ENCODE assay signal across 13 cellular contexts in the genomic region with DNA sequence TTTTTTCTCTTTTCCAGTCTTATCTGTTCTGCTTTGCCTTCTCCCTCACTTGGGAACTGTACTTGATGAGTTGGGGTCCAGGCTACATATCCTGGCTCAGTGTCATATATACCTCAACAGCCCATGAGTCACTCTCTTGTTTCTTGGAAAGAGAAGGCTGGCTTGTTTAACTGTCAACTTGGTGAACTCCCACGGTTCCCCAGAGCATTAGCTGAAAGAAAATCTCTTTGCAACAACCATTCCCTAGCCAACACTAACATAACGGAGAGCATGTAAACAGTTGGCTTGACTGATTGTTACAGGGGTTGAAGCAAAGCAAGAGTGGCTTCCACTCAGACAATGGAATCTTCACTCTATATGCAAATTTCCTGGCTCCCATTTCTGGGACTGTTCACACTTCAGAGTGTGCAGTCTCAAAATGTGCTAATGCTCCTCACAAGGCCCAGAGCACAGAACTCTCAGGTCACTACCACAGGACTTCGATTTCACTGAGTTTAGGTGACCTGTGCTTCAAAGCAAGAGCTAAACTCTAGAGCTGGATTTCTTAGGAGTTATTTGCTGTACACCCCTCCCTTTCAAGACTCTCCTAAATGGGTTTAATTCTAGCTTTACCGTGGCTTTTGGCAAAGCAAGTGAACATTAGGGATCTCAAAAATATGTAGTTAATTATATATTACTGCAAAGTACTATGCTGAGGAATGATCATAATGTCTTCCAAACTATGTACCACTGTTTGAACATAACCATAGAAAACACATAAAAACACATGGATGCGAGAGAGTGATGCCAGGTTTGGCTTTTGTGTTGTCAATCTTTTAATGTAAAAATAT.
DNase-seq lines count a peak whose midpoint lies in the region; TF ChIP-seq lines count a peak whose summit lies in the region.
"Had no signal": no experiment of that assay in that cellular context is flagged by ENCODE, and none has a peak within 500 bp of the region (broad histone marks: within the 10 kb centered on the region; RNA-seq: fewer than 3 reads in every experiment).

No MANE protein-coding gene starts in this region.

- peak overlapping the region; percentile 6; the same call in 1 of the 2 replicates for H3K27ac ChIP-seq in GM23248
- H3K27ac ChIP-seq in SK-N-SH (ENCODE audit: low read depth in 2 of 2, low read length in 1 of 2), result peak overlapping the region; percentile 78 to 92
- H3K27ac ChIP-seq in parathyroid adenoma, result no peak overlapping the region
- H3K27ac ChIP-seq in esophagus muscularis mucosa (replicated peaks in 1 of 4), result no peak overlapping the region
- H3K27ac ChIP-seq: upper lobe of right lung had no signal

- H3K36me3 Mint-ChIP-seq in activated naive CD4-positive, alpha-beta T cell treated with anti-CD3 and anti-CD28 coated beads, Interleukin-2, amount 10 ng/mL, durations not matched to agents 7 days and 5 days, result no peaks in the 10 kb centered on the region

- H3K9ac ChIP-seq in GM23248 (no peak overlapping the region), SK-N-SH (peak overlapping the region; percentile 33; the same call in 1 of the 2 replicates), parathyroid adenoma (no peak overlapping the region)

- H3F3A ChIP-seq in GM23248 (ENCODE audit: insufficient read depth) (peaks cover 16% of the 10 kb centered on the region; the same call in 1 of the 2 replicates), SK-N-SH (replicated peaks; ENCODE audit: insufficient read depth) (peaks cover 20% of the 10 kb centered on the region)

- peak; percentile 68 to 95 for TF ChIP-seq EP300 in SK-N-SH (IDR thresholded peaks at IDR 0.05; ENCODE audit: borderline replicate concordance in 1 of 2, low read depth in 1 of 2, low read length in 1 of 2)
- no peak for TF ChIP-seq EP300 in esophagus muscularis mucosa (IDR thresholded peaks at IDR 0.05)

- H3K9me2 ChIP-seq in GM23248 (ENCODE audit: insufficient read depth) (no peaks in the 10 kb centered on the region), SK-N-SH (no peaks in the 10 kb centered on the region)

- H3K36me3 ChIP-seq in GM23248 (ENCODE audit: low read depth) (no peaks in the 10 kb centered on the region), SK-N-SH (replicated peaks in 1 of 2; ENCODE audit: control insufficient read depth in 1 of 2, insufficient read depth in 2 of 2, low read length in 1 of 2) (no peaks in the 10 kb centered on the region), parathyroid adenoma (ENCODE audit: control insufficient read depth, insufficient read depth, low read length) (no peaks in the 10 kb centered on the region), esophagus muscularis mucosa (no peaks in the 10 kb centered on the region)
- H3K36me3 ChIP-seq: upper lobe of right lung had no signal

- H3K27ac Mint-ChIP-seq in activated naive CD4-positive, alpha-beta T cell treated with anti-CD3 and anti-CD28 coated beads, Interleukin-2, amount 10 ng/mL, durations not matched to agents 7 days and 5 days, result no peak overlapping the region

- H3K4me2 ChIP-seq in GM23248 (ENCODE audit: unreplicated experiment) (peak overlapping the region; percentile 5), SK-N-SH (peak overlapping the region; percentile 50; the same call in 1 of the 2 replicates), parathyroid adenoma (ENCODE audit: low read length) (no peak overlapping the region)

- H2AFZ ChIP-seq in GM23248 (no peak overlapping the region), SK-N-SH (ENCODE audit: low read depth) (no peak overlapping the region), parathyroid adenoma (peak overlapping the region; percentile 6)

- H3K4me3 Mint-ChIP-seq in activated naive CD4-positive, alpha-beta T cell treated with anti-CD3 and anti-CD28 coated beads, Interleukin-2, amount 10 ng/mL, durations not matched to agents 7 days and 5 days, result no peak overlapping the region

- intact Hi-C loops in esophagus muscularis mucosa (cut with DNase I), result no loop called here

- WGBS in GM23248 (ENCODE audit: low coverage in 1 of 2, low lambda C conversion rate in 2 of 2, missing lambda C conversion rate in 2 of 2), 2 experiments, result 27 to 31% methylated on average over 5 of the region's 5 CpGs
- WGBS in SK-N-SH (ENCODE audit: low lambda C conversion rate), result 28% methylated on average over 5 of the region's 5 CpGs
- 28% methylated on average over 5 of the region's 5 CpGs for WGBS in esophagus muscularis mucosa

- no peaks in the 10 kb centered on the region for H3K79me2 ChIP-seq in GM23248 (ENCODE audit: insufficient read depth)
- H3K79me2 ChIP-seq in SK-N-SH (ENCODE audit: insufficient read depth), result no peaks in the 10 kb centered on the region
- H3K79me2 ChIP-seq in parathyroid adenoma, result no peaks in the 10 kb centered on the region

- TF ChIP-seq POLR2A in esophagus muscularis mucosa (IDR thresholded peaks at IDR 0.05; ENCODE audit: low read depth), result no peak

- peaks cover 3% of the 10 kb centered on the region for H3K9me3 Mint-ChIP-seq in activated naive CD4-positive, alpha-beta T cell treated with anti-CD3 and anti-CD28 coated beads, Interleukin-2, amount 10 ng/mL, durations not matched to agents 7 days and 5 days

- DNase-seq in GM23248 (peak; percentile 79), SK-N-SH (peak; percentile 3), fibroblast of the conjunctiva (ENCODE audit: low read depth) (peak; percentile 79), NCI-H2029 treated with DMSO at 0.1 percent for 48 hours (lab: John Stamatoyannopoulos, UW) (no peak), esophagus muscularis mucosa (ENCODE audit: extremely low spot score) (no peak)
- no peak for DNase-seq in activated T-cell treated with anti-CD3 and anti-CD28 coated beads, Interleukin-2, amount 50 U/mL, for 48 hours
- no peak for DNase-seq in activated naive CD4-positive, alpha-beta T cell treated with anti-CD3 and anti-CD28 coated beads, Interleukin-2, amount 10 ng/mL, durations not matched to agents 7 days and 5 days
- DNase-seq: DMS53; mesendoderm; MM.1S; stimulated activated CD4-positive, alpha-beta T cell treated with anti-CD3 and anti-CD28 coated beads, Interleukin-2, amount 100 ng/mL, for 48 hours; upper lobe of right lung had no signal

- no peaks in the 10 kb centered on the region for H4K20me1 ChIP-seq in GM23248 (ENCODE audit: insufficient read depth)
- H4K20me1 ChIP-seq in SK-N-SH (ENCODE audit: insufficient read depth), result no peaks in the 10 kb centered on the region

- H3K27me3 ChIP-seq in GM23248 (replicated peaks; ENCODE audit: insufficient read depth) (no peaks in the 10 kb centered on the region), SK-N-SH (ENCODE audit: insufficient read depth) (no peaks in the 10 kb centered on the region), parathyroid adenoma (ENCODE audit: control insufficient read depth, insufficient read depth, low read length) (no peaks in the 10 kb centered on the region), esophagus muscularis mucosa (no peaks in the 10 kb centered on the region)
- H3K27me3 ChIP-seq: upper lobe of right lung had no signal

- CTCF ChIA-PET in SK-N-SH (lab: Yijun Ruan, JAX), result no interaction called here
- CTCF ChIA-PET in activated naive CD4-positive, alpha-beta T cell treated with anti-CD3 and anti-CD28 coated beads, Interleukin-2, amount 10 ng/mL, durations not matched to agents 7 days and 5 days (lab: Charles Lee), result no interaction called here

- no peak for TF ChIP-seq CTCF in SK-N-SH (IDR thresholded peaks at IDR 0.05)
- no peak for TF ChIP-seq CTCF in parathyroid adenoma (IDR thresholded peaks at IDR 0.05)
- TF ChIP-seq CTCF in esophagus muscularis mucosa (IDR thresholded peaks at IDR 0.05), result no peak

- POLR2A ChIA-PET in SK-N-SH (lab: Yijun Ruan, JAX), result no interaction called here

- H3K4me1 Mint-ChIP-seq in activated naive CD4-positive, alpha-beta T cell treated with anti-CD3 and anti-CD28 coated beads, Interleukin-2, amount 10 ng/mL, durations not matched to agents 7 days and 5 days, result no peaks in the 10 kb centered on the region

- TF ChIP-seq RAD21 in SK-N-SH (IDR thresholded peaks at IDR 0.05; ENCODE audit: low read length), result no peak

- in situ Hi-C loops in GM23248 (cut with MboI), result no loop called here

- H3K4me1 ChIP-seq in GM23248 (ENCODE audit: insufficient read depth) (peaks cover 19% of the 10 kb centered on the region), SK-N-SH (ENCODE audit: control insufficient read depth in 1 of 2, insufficient read depth in 2 of 2, low read depth in 1 of 2, low read length in 1 of 2) (peaks cover 0 to 8% of the 10 kb centered on the region in 2 experiments; a peak in 2 of 4 replicates), parathyroid adenoma (no peaks in the 10 kb centered on the region), esophagus muscularis mucosa (peaks cover 9 to 14% (median 13%) of the 10 kb centered on the region in 4 donors)
- H3K4me1 ChIP-seq: upper lobe of right lung had no signal

- no peaks in the 10 kb centered on the region for H3K9me3 ChIP-seq in GM23248 (ENCODE audit: low read depth)
- H3K9me3 ChIP-seq in SK-N-SH, result no peaks in the 10 kb centered on the region
- H3K9me3 ChIP-seq in parathyroid adenoma (ENCODE audit: control insufficient read depth, low read length), result no peaks in the 10 kb centered on the region
- H3K9me3 ChIP-seq in esophagus muscularis mucosa, result no peaks in the 10 kb centered on the region
- H3K9me3 ChIP-seq: upper lobe of right lung had no signal

- H3K4me3 ChIP-seq in GM23248 (no peak overlapping the region), SK-N-SH (ENCODE audit: low read depth in 2 of 2, low read length in 1 of 2) (no peak overlapping the region), parathyroid adenoma (ENCODE audit: low read depth, low read length) (no peak overlapping the region), esophagus muscularis mucosa (no peak overlapping the region)
- H3K4me3 ChIP-seq: upper lobe of right lung had no signal

- no peaks in the 10 kb centered on the region for H3K27me3 Mint-ChIP-seq in activated naive CD4-positive, alpha-beta T cell treated with anti-CD3 and anti-CD28 coated beads, Interleukin-2, amount 10 ng/mL, durations not matched to agents 7 days and 5 days

TF ChIP-seq in SK-N-SH, 30 proteins besides CTCF, POLR2A, EP300 and RAD21 (continues in another document):
- TF ChIP-seq NFIC (IDR thresholded peaks at IDR 0.05; ENCODE audit: borderline replicate concordance) (peak; percentile 95), CHD2 (IDR thresholded peaks at IDR 0.05; ENCODE audit: low read length, partially characterized antibody) (no peak), FOXJ3 (CRISPR knock-in tag; IDR thresholded peaks at IDR 0.05) (no peak), RXRA (IDR thresholded peaks at IDR 0.05; ENCODE audit: borderline replicate concordance, low read depth) (peak; percentile 89), MXI1 (IDR thresholded peaks at IDR 0.05; ENCODE audit: low read depth, low read length) (no peak), FOXM1 (IDR thresholded peaks at IDR 0.05; ENCODE audit: low read depth) (peak; percentile 78; the same call in 1 of the 2 replicates)

Comparison
In these comparisons a context has a peak if more than half of its experiments do, and no peak if none do; other contexts are left out.
1. DNase-seq: peak in GM23248 (single experiment), SK-N-SH (single experiment) and fibroblast of the conjunctiva (single experiment); none in NCI-H2029 treated with DMSO at 0.1 percent for 48 hours (single experiment), esophagus muscularis mucosa (single experiment), activated T-cell treated with anti-CD3 and anti-CD28 coated beads, Interleukin-2, amount 50 U/mL, for 48 hours (0 of 2) and activated naive CD4-positive, alpha-beta T cell treated with anti-CD3 and anti-CD28 coated beads, Interleukin-2, amount 10 ng/mL, durations not matched to agents 7 days and 5 days (single experiment).
2. H3K27ac ChIP-seq: peak in GM23248 (single experiment) and SK-N-SH (2 of 2); none in parathyroid adenoma (single experiment) and esophagus muscularis mucosa (0 of 4).